34 cellular contexts compared by ENCODE assay signal in genomic region chr11:43976863-43977262, GRCh38. TPM values are rescaled to one million over a fixed set of nuclear protein-coding genes. Genes with fewer than 3 reads are reported as not detected.
"Had no signal": no experiment of that assay in that cellular context is flagged by ENCODE, and none has a peak within 500 bp of the region (broad histone marks: within the 10 kb centered on the region; RNA-seq: fewer than 3 reads in every experiment).

No MANE protein-coding gene starts in this region.

- H3K27ac ChIP-seq: adrenal gland, body of pancreas, brain microvascular endothelial cell, breast epithelium had no signal

- H3K27ac Mint-ChIP-seq: activated B cell treated with CpG ODN at 0.5 μM for 24 hours; activated CD4-positive, alpha-beta memory T cell treated with anti-CD3 and anti-CD28 coated beads for 36 hours; activated CD4-positive, alpha-beta T cell treated with anti-CD3 and anti-CD28 coated beads, Interleukin-2, amount 10 ng/mL, durations not matched to agents 24 days and 14 days; activated CD8-positive, alpha-beta T cell treated with anti-CD3 and anti-CD28 coated beads for 36 hours; activated naive CD4-positive, alpha-beta T cell treated with anti-CD3 and anti-CD28 coated beads for 36 hours; activated naive CD4-positive, alpha-beta T cell treated with anti-CD3 and anti-CD28 coated beads, Interleukin-2, amount 50 U/mL, for 72 hours; activated naive CD8-positive, alpha-beta T cell treated with anti-CD3 and anti-CD28 coated beads for 36 hours; activated T-cell treated with anti-CD3 and anti-CD28 coated beads, Interleukin-2, amount 50 U/mL, for 72 hours; activated T-helper 1 cell treated with anti-CD3 and anti-CD28 coated beads, Interleukin-12 subunit alpha, Interleukin-12 subunit beta, Interleukin-2, Interleukin-4 antibody, amounts not matched to agents 30 ng/mL and 10 ng/mL and 1 ng/mL, durations not matched to agents 14 hours and 24 hours and 36 hours; activated T-helper 17 cell treated with anti-CD3 and anti-CD28 coated beads, Interleukin-2, amount 50 U/mL, for 72 hours; T-helper 1 cell treated with Interleukin-12 subunit alpha and Interleukin-12 subunit beta and Interleukin-4 antibody, amounts not matched to agents 30 μg/mL and 1 μg/mL, for 36 hours; T-helper 2 cell treated with Interferon-gamma antibody and Interleukin-4, amounts not matched to agents 5 μg/mL and 100 μg/mL, for 36 hours had no signal

- H3K9me3 ChIP-seq: adrenal gland had no signal

- H3K36me3 Mint-ChIP-seq: activated CD4-positive, alpha-beta memory T cell treated with anti-CD3 and anti-CD28 coated beads for 36 hours; activated naive CD8-positive, alpha-beta T cell treated with anti-CD3 and anti-CD28 coated beads for 36 hours had no signal

- H3K27me3 ChIP-seq: adrenal gland, body of pancreas, breast epithelium had no signal

- ATAC-seq: activated CD8-positive, alpha-beta T cell treated with anti-CD3 and anti-CD28 coated beads for 36 hours; activated naive CD4-positive, alpha-beta T cell treated with anti-CD3 and anti-CD28 coated beads, Interleukin-2, amount 50 U/mL, for 72 hours; activated T-cell treated with anti-CD3 and anti-CD28 coated beads, Interleukin-2, amount 50 U/mL, for 4 hours; activated T-cell treated with anti-CD3 and anti-CD28 coated beads, Interleukin-2, amount 50 U/mL, for 72 hours; activated T-helper 17 cell treated with anti-CD3 and anti-CD28 coated beads, Interleukin-2, amount 50 U/mL, for 72 hours; body of pancreas had no signal

- H3K4me1 ChIP-seq: body of pancreas, breast epithelium had no signal

- DNase-seq: activated B cell treated with CpG ODN at 0.5 μM for 24 hours; activated CD4-positive, alpha-beta memory T cell treated with anti-CD3 and anti-CD28 coated beads for 36 hours; activated CD4-positive, alpha-beta T cell treated with anti-CD3 and anti-CD28 coated beads for 4 hours; activated CD4-positive, alpha-beta T cell treated with anti-CD3 and anti-CD28 coated beads, Interleukin-2, amount 10 ng/mL, durations not matched to agents 24 days and 14 days; activated CD4-positive, alpha-beta T cell treated with anti-CD3 and anti-CD28 coated beads, Interleukin-2, amount 50 U/mL, for 1 hour; activated CD4-positive, alpha-beta T cell treated with anti-CD3 and anti-CD28 coated beads, Interleukin-2, amount 50 U/mL, for 4 hours; activated CD4-positive, CD25-positive, alpha-beta regulatory T cell treated with anti-CD3 and anti-CD28 coated beads, Interleukin-2, amount 50 U/mL, for 72 hours; activated CD8-positive, alpha-beta memory T cell treated with anti-CD3 and anti-CD28 coated beads, Interleukin-2, amount 50 U/mL, for 4 hours; activated CD8-positive, alpha-beta T cell treated with anti-CD3 and anti-CD28 coated beads for 36 hours; activated effector memory CD4-positive, alpha-beta T cell treated with anti-CD3 and anti-CD28 coated beads, Interleukin-2, amount 50 U/mL, for 16 hours; activated gamma-delta T cell treated with Interleukin-2 at 50 U/mL for 16 hours; activated naive CD4-positive, alpha-beta T cell; activated naive CD4-positive, alpha-beta T cell treated with anti-CD3 and anti-CD28 coated beads for 36 hours; activated naive CD4-positive, alpha-beta T cell treated with anti-CD3 and anti-CD28 coated beads, Interleukin-2, amount 50 U/mL, for 16 hours; activated naive CD8-positive, alpha-beta T cell treated with anti-CD3 and anti-CD28 coated beads for 36 hours; activated T-cell treated with anti-CD3 and anti-CD28 coated beads for 4 hours; activated T-cell treated with anti-CD3 and anti-CD28 coated beads, Interleukin-2, amount 50 U/mL, for 1 hour; activated T-cell treated with anti-CD3 and anti-CD28 coated beads, Interleukin-2, amount 50 U/mL, for 4 hours; activated T-cell treated with anti-CD3 and anti-CD28 coated beads, Interleukin-2, amount 50 U/mL, for 72 hours; amniotic stem cell; aorta; body of pancreas; brain microvascular endothelial cell; central memory CD4-positive, alpha-beta T cell; T-helper 1 cell; T-helper 2 cell; T-helper 9 cell had no signal

- H3K4me3 Mint-ChIP-seq: activated B cell treated with CpG ODN at 0.5 μM for 24 hours; activated CD4-positive, alpha-beta memory T cell treated with anti-CD3 and anti-CD28 coated beads for 36 hours; activated CD4-positive, alpha-beta T cell treated with anti-CD3 and anti-CD28 coated beads, Interleukin-2, amount 10 ng/mL, durations not matched to agents 24 days and 14 days; activated CD8-positive, alpha-beta T cell treated with anti-CD3 and anti-CD28 coated beads for 36 hours; activated naive CD4-positive, alpha-beta T cell treated with anti-CD3 and anti-CD28 coated beads for 36 hours; activated naive CD8-positive, alpha-beta T cell treated with anti-CD3 and anti-CD28 coated beads for 36 hours; activated T-cell treated with anti-CD3 and anti-CD28 coated beads, Interleukin-2, amount 50 U/mL, for 4 hours; activated T-cell treated with anti-CD3 and anti-CD28 coated beads, Interleukin-2, amount 50 U/mL, for 72 hours; activated T-helper 1 cell treated with anti-CD3 and anti-CD28 coated beads, Interleukin-12 subunit alpha, Interleukin-12 subunit beta, Interleukin-2, Interleukin-4 antibody, amounts not matched to agents 30 ng/mL and 10 ng/mL and 1 ng/mL, durations not matched to agents 14 hours and 24 hours and 36 hours; activated T-helper 17 cell treated with anti-CD3 and anti-CD28 coated beads, Interleukin-2, amount 50 U/mL, for 72 hours; T-helper 1 cell treated with Interleukin-12 subunit alpha and Interleukin-12 subunit beta and Interleukin-4 antibody, amounts not matched to agents 30 μg/mL and 1 μg/mL, for 36 hours; T-helper 2 cell treated with Interferon-gamma antibody and Interleukin-4, amounts not matched to agents 5 μg/mL and 100 μg/mL, for 36 hours had no signal

- H3K4me3 ChIP-seq: adrenal gland, body of pancreas, breast epithelium had no signal

- H3K4me1 Mint-ChIP-seq: activated B cell treated with CpG ODN at 0.5 μM for 24 hours; activated CD4-positive, alpha-beta T cell treated with anti-CD3 and anti-CD28 coated beads, Interleukin-2, amount 10 ng/mL, durations not matched to agents 24 days and 14 days; activated naive CD8-positive, alpha-beta T cell treated with anti-CD3 and anti-CD28 coated beads for 36 hours; activated T-helper 17 cell treated with anti-CD3 and anti-CD28 coated beads, Interleukin-2, amount 50 U/mL, for 72 hours had no signal

- H3K36me3 ChIP-seq: adrenal gland, brain microvascular endothelial cell, breast epithelium had no signal

RNA-seq across cellular contexts. Expression of gene C11orf96, which starts 34.4 kb away (rescaled TPM):
- total RNA-seq: activated B cell treated with CpG ODN at 0.5 μM for 24 hours had no signal
